ENCODE assay signal across 14 cellular contexts in the genomic region with DNA sequence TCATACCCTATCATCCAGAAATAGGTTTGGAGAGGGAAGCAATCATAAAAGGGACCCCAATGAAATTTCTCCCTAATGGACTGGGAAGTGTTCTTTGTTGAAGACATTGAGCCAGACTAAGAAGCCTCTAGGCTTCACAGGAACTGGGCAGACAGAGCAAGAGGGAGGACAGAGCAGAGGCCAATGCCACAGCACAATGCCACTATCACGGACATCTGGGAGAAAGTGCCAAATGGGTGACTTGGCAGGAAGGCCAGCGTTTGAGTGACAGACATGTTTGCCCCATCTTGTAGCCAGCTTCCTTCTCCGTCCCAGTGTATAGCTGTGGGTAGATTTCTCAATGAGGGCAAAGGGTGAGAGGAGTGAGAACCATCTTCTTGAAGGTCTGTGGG. TPM values are rescaled to one million over a fixed set of nuclear protein-coding genes. Genes with fewer than 3 reads are reported as not detected.
DNase-seq lines count a peak whose midpoint lies in the region; TF ChIP-seq lines count a peak whose summit lies in the region.
"Not testable (repeated sequence)": the region's sequence is repeated elsewhere in the genome, so short reads cannot be mapped to it uniquely, and the experiment has no call there.
"Had no signal": no experiment of that assay in that cellular context is flagged by ENCODE, and none has a peak within 500 bp of the region (broad histone marks: within the 10 kb centered on the region; RNA-seq: fewer than 3 reads in every experiment).

No MANE protein-coding gene starts in this region.

- H3K27me3 ChIP-seq in BLaER1, suprapubic skin: not testable (repeated sequence)

- peaks cover 38% of the 10 kb centered on the region for H3K9me3 ChIP-seq in BLaER1
- not testable (repeated sequence) for H3K9me3 ChIP-seq in suprapubic skin

- H3K27ac ChIP-seq in BLaER1, result peak overlapping the region; percentile 94
- H3K27ac ChIP-seq in suprapubic skin, result not testable (repeated sequence)

- peak overlapping the region; percentile 76 for H3K9ac ChIP-seq in BLaER1

- not testable (repeated sequence) for TF ChIP-seq POLR2A in suprapubic skin (IDR thresholded peaks at IDR 0.05)

- peak overlapping the region; percentile 50; the same call in 1 of the 2 replicates for H3K4me3 ChIP-seq in BLaER1
- not testable (repeated sequence) for H3K4me3 ChIP-seq in LNCaP clone FGC (ENCODE audit: low read depth, low read length); suprapubic skin

- not testable (repeated sequence) for H3K4me3 Mint-ChIP-seq in activated T-cell treated with anti-CD3 and anti-CD28 coated beads, Interleukin-2, amount 50 U/mL, for 24 hours; osteocyte (ENCODE audit: unreplicated experiment)
- H3K4me3 Mint-ChIP-seq in endothelial cell (ENCODE audit: unreplicated experiment), result peak overlapping the region; percentile 71

- H3K4me2 ChIP-seq in BLaER1, result peak overlapping the region; percentile 92

- peak; percentile 32 for DNase-seq in LNCaP clone FGC (ENCODE audit: low read depth)
- DNase-seq in activated T-cell treated with anti-CD3 and anti-CD28 coated beads, Interleukin-2, amount 50 U/mL, for 24 hours, result peak; percentile 2
- not testable (repeated sequence) for DNase-seq in endothelial cell (ENCODE audit: low spot score)
- peak; percentile 59 for DNase-seq in mesenteric fat pad (ENCODE audit: low spot score)
- DNase-seq in osteocyte (ENCODE audit: extremely low spot score, unreplicated experiment), result peak; percentile 76
- peak; percentile 24 to 49 for DNase-seq in suprapubic skin (ENCODE audit: low spot score in 2 of 2)

- not testable (repeated sequence) for H3K27me3 Mint-ChIP-seq in activated T-cell treated with anti-CD3 and anti-CD28 coated beads, Interleukin-2, amount 50 U/mL, for 24 hours; osteocyte (ENCODE audit: unreplicated experiment)
- H3K27me3 Mint-ChIP-seq in endothelial cell (ENCODE audit: unreplicated experiment), result peaks cover 43% of the 10 kb centered on the region

- not testable (repeated sequence) for TF ChIP-seq EP300 in suprapubic skin (IDR thresholded peaks at IDR 0.05)

- not testable (repeated sequence) for TF ChIP-seq CTCF in LNCaP clone FGC (IDR thresholded peaks at IDR 0.05; ENCODE audit: control insufficient read depth, extremely low read depth, insufficient read depth); endothelial cell (IDR thresholded peaks at IDR 0.05; ENCODE audit: unreplicated experiment); osteocyte (IDR thresholded peaks at IDR 0.05); suprapubic skin (IDR thresholded peaks at IDR 0.05)

- 89% methylated on average over 3 of the region's 3 CpGs for WGBS in suprapubic skin

- H3K36me3 ChIP-seq in BLaER1, suprapubic skin: not testable (repeated sequence)

- not testable (repeated sequence) for H4K20me1 ChIP-seq in BLaER1

- peaks cover 81% of the 10 kb centered on the region for H3K4me1 ChIP-seq in BLaER1
- H3K4me1 ChIP-seq in suprapubic skin, result not testable (repeated sequence)

- not testable (repeated sequence) for H3K9me3 Mint-ChIP-seq in activated T-cell treated with anti-CD3 and anti-CD28 coated beads, Interleukin-2, amount 50 U/mL, for 24 hours
- H3K9me3 Mint-ChIP-seq in endothelial cell (ENCODE audit: unreplicated experiment), result peaks cover 66% of the 10 kb centered on the region
- H3K9me3 Mint-ChIP-seq in osteocyte (ENCODE audit: unreplicated experiment), result peaks cover 63% of the 10 kb centered on the region

- H3K36me3 Mint-ChIP-seq in activated T-cell treated with anti-CD3 and anti-CD28 coated beads, Interleukin-2, amount 50 U/mL, for 24 hours (ENCODE audit: low read depth); osteocyte (ENCODE audit: unreplicated experiment): not testable (repeated sequence)
- H3K36me3 Mint-ChIP-seq in endothelial cell (ENCODE audit: low read depth, unreplicated experiment), result peaks cover 43% of the 10 kb centered on the region

- not testable (repeated sequence) for H3K4me1 Mint-ChIP-seq in activated T-cell treated with anti-CD3 and anti-CD28 coated beads, Interleukin-2, amount 50 U/mL, for 24 hours (ENCODE audit: low read depth); osteocyte (ENCODE audit: unreplicated experiment)
- peaks cover 14% of the 10 kb centered on the region for H3K4me1 Mint-ChIP-seq in endothelial cell (ENCODE audit: unreplicated experiment)

- not testable (repeated sequence) for H3K27ac Mint-ChIP-seq in activated T-cell treated with anti-CD3 and anti-CD28 coated beads, Interleukin-2, amount 50 U/mL, for 24 hours; endothelial cell (ENCODE audit: unreplicated experiment); osteocyte (ENCODE audit: unreplicated experiment)

RNA-seq across cellular contexts. Expression of gene KCNJ18, which starts 16.6 kb away (rescaled TPM):
- not detected for total RNA-seq in endothelial cell (ENCODE audit: unreplicated experiment)
- total RNA-seq in mesenteric fat pad, result not detected
- total RNA-seq in osteocyte, result not detected in 2 replicates
- 10 to 100 TPM in 3 of 4 donors, 1 to 10 TPM in 1; 2.3 to 32.9 (median 19.3) TPM for total RNA-seq in suprapubic skin
- total RNA-seq: B cell; Calu3; CD4-positive, alpha-beta memory T cell; Daoy; G401; GM23338; HFFc6 had no signal
